8 cellular contexts compared by ENCODE assay signal in genomic region chr11:2885676-2886081, GRCh38. TPM values are rescaled to one million over a fixed set of nuclear protein-coding genes. Genes with fewer than 3 reads are reported as not detected.
A peak's percentile ranks its signal among the peaks of the same experiment; 100 is the strongest.
DNase-seq lines count a peak whose midpoint lies in the region; ATAC-seq and TF ChIP-seq lines count a peak whose summit lies in the region.

Gene CDKN1C, minus strand, starts transcription at chr11:2885775. Its CDS starts 319 bp downstream, at chr11:2885456.

- no peaks in the 10 kb centered on the region for H3K4me1 ChIP-seq in BE2C
- H3K4me1 ChIP-seq in esophagus (ENCODE audit: control insufficient read depth in 2 of 2, insufficient read depth in 2 of 2, low read length in 1 of 2), result peaks cover 0 to 11% of the 10 kb centered on the region in 2 donors
- H3K4me1 ChIP-seq in muscle layer of colon (ENCODE audit: insufficient read depth, low read length), result peaks cover 17% of the 10 kb centered on the region

- H3K36me3 ChIP-seq in BE2C, result no peaks in the 10 kb centered on the region
- no peaks in the 10 kb centered on the region for H3K36me3 ChIP-seq in esophagus (ENCODE audit: control insufficient read depth in 2 of 2, insufficient read depth in 2 of 2, low read length in 1 of 2)
- no peaks in the 10 kb centered on the region for H3K36me3 ChIP-seq in muscle layer of colon (ENCODE audit: insufficient read depth, low read length)

- H3K9me3 ChIP-seq in BE2C, result peaks cover 5% of the 10 kb centered on the region; the same call in 1 of the 2 replicates
- no peaks in the 10 kb centered on the region for H3K9me3 ChIP-seq in esophagus (ENCODE audit: control insufficient read depth in 2 of 2, insufficient read depth in 1 of 2, low read depth in 1 of 2, low read length in 1 of 2)
- no peaks in the 10 kb centered on the region for H3K9me3 ChIP-seq in muscle layer of colon (ENCODE audit: low read length)

- H3K9ac ChIP-seq in muscle layer of colon (ENCODE audit: low read length), result no peak within 1 kb of the TSS

- no peak for TF ChIP-seq CTCF in BE2C (IDR thresholded peaks at IDR 0.05; ENCODE audit: low read depth, low read length)

- peak; percentile 76 for ATAC-seq in GM19395 (IDR thresholded peaks at IDR 0.05; ENCODE audit: unreplicated experiment)
- ATAC-seq in HG03520 (IDR thresholded peaks at IDR 0.05; ENCODE audit: unreplicated experiment), result peak; percentile 71

- peaks cover 9% of the 10 kb centered on the region for H3K4me1 Mint-ChIP-seq in activated T-cell treated with anti-CD3 and anti-CD28 coated beads, Interleukin-2, amount 50 U/mL, for 24 hours (ENCODE audit: low read depth)

- peaks cover 16% of the 10 kb centered on the region for H3K27me3 ChIP-seq in BE2C
- no peaks in the 10 kb centered on the region for H3K27me3 ChIP-seq in esophagus (ENCODE audit: control insufficient read depth in 1 of 2, insufficient read depth in 2 of 2, low read length in 2 of 2)
- no peaks in the 10 kb centered on the region for H3K27me3 ChIP-seq in muscle layer of colon (ENCODE audit: control insufficient read depth in 1 of 2, insufficient read depth in 2 of 2, low read length in 2 of 2)

- DNase-seq in BE2C (peak; percentile 71), NOMO-1 treated with dmso at 0.1 percent for 144 hours (lab: John Stamatoyannopoulos, UW; ENCODE audit: unreplicated experiment) (peak; percentile 72)
- peak; percentile 84 for DNase-seq in activated T-cell treated with anti-CD3 and anti-CD28 coated beads, Interleukin-2, amount 50 U/mL, for 24 hours
- DNase-seq in stimulated activated CD8-positive, alpha-beta memory T cell treated with anti-CD3 and anti-CD28 coated beads, Interleukin-7, amount 100 ng/mL, for 1 hour (ENCODE audit: low read depth in 2 of 2), result peak; percentile 60 to 64

- H3K4me3 ChIP-seq in BE2C (ENCODE audit: low read depth, low read length), result peak within 1 kb of the TSS; percentile 16; the same call in 1 of the 2 replicates
- H3K4me3 ChIP-seq in esophagus (ENCODE audit: low read depth in 1 of 2, low read length in 2 of 2), result peak within 1 kb of the TSS; percentile 69 to 75
- peak within 1 kb of the TSS; percentile 83 to 85 for H3K4me3 ChIP-seq in muscle layer of colon (ENCODE audit: low read depth in 1 of 2, low read length in 2 of 2)

- peak within 1 kb of the TSS; percentile 76 to 79 for H3K27ac ChIP-seq in esophagus (ENCODE audit: low read depth in 2 of 2, low read length in 1 of 2)
- H3K27ac ChIP-seq in muscle layer of colon (ENCODE audit: low read depth, low read length), result peak within 1 kb of the TSS; percentile 85

- peak within 1 kb of the TSS; percentile 77 for H3K4me3 Mint-ChIP-seq in activated T-cell treated with anti-CD3 and anti-CD28 coated beads, Interleukin-2, amount 50 U/mL, for 24 hours

- H3K9me3 Mint-ChIP-seq in activated T-cell treated with anti-CD3 and anti-CD28 coated beads, Interleukin-2, amount 50 U/mL, for 24 hours, result no peaks in the 10 kb centered on the region

- H3K27ac Mint-ChIP-seq in activated T-cell treated with anti-CD3 and anti-CD28 coated beads, Interleukin-2, amount 50 U/mL, for 24 hours, result no peak within 1 kb of the TSS

- peaks cover 11% of the 10 kb centered on the region for H3K27me3 Mint-ChIP-seq in activated T-cell treated with anti-CD3 and anti-CD28 coated beads, Interleukin-2, amount 50 U/mL, for 24 hours

- no peaks in the 10 kb centered on the region for H3K36me3 Mint-ChIP-seq in activated T-cell treated with anti-CD3 and anti-CD28 coated beads, Interleukin-2, amount 50 U/mL, for 24 hours (ENCODE audit: low read depth)

- WGBS in esophagus, 2 donors, result 0 to 1% methylated on average over 40 to 59 of the region's 61 CpGs

RNA-seq across cellular contexts. Expression of gene CDKN1C, which starts in this region (rescaled TPM):
- polyA plus RNA-seq in BE2C (2012; ENCODE audit: insufficient read depth, insufficient read length, low read depth), result 3.6 TPM
- 10 to 100 TPM; 12.1 to 27.5 TPM for polyA plus RNA-seq in esophagus

Comparison
In these comparisons a context has a peak if more than half of its experiments do, and no peak if none do; other contexts are left out.
1. Peak in every context shown above with its lines: DNase-seq, ATAC-seq, H3K4me3 ChIP-seq and H3K27ac ChIP-seq.
2. H3K4me3 ChIP-seq: peak in every context shown above with its lines; median percentile 84 in muscle layer of colon; 72 in esophagus; 16 in BE2C.